In genomic region chr20:39123161-39123560, GRCh38 we compare ENCODE assay signal across 28 cellular contexts.
"Had no signal": no experiment of that assay in that cellular context is flagged by ENCODE, and none has a peak within 500 bp of the region (broad histone marks: within the 10 kb centered on the region; RNA-seq: fewer than 3 reads in every experiment).

No MANE protein-coding gene starts in this region.

- ATAC-seq: gastroesophageal sphincter; heart left ventricle; left colon; left ventricle myocardium superior; lower lobe of right lung; mucosa of descending colon; natural killer cell treated with Interleukin-12 subunit alpha and Interleukin-12 subunit beta and Interleukin-15 and Interleukin-18, amount 100 ng/mL, for 72 hours; pancreas; right lobe of liver; stimulated activated naive B cell treated with anti-CD40 and anti-IgM and Interleukin-4, amounts not matched to agents 10 μg/mL and 1 μg/mL and 100 μg/mL, for 72 hours had no signal

- DNase-seq: effector CD4-positive, alpha-beta T cell; foreskin keratinocyte; heart left ventricle; kidney glomerular epithelial cell; left colon; left ventricle myocardium superior; lower lobe of right lung; mucosa of descending colon; naive B cell; pancreas; right lobe of liver; small intestine; stimulated activated CD4-positive, alpha-beta T cell treated with anti-CD3 and anti-CD28 coated beads, Interleukin-15, amount 100 ng/mL, for 24 hours; stimulated activated CD4-positive, alpha-beta T cell treated with anti-CD3 and anti-CD28 coated beads, Interleukin-2, amount 100 ng/mL, for 48 hours; stimulated activated naive B cell treated with anti-CD40 and anti-IgM and Interleukin-4, amounts not matched to agents 10 μg/mL and 1 μg/mL and 100 μg/mL, for 72 hours; transverse colon had no signal

- H3K4me3 Mint-ChIP-seq: mesothelial cell of epicardium; naive B cell; natural killer cell treated with Interleukin-12 subunit alpha and Interleukin-12 subunit beta and Interleukin-15 and Interleukin-18, amount 100 ng/mL, for 72 hours; stimulated activated naive B cell treated with anti-CD40 and anti-IgM and Interleukin-4, amounts not matched to agents 10 μg/mL and 1 μg/mL and 100 μg/mL, for 72 hours; stimulated activated naive CD8-positive, alpha-beta T cell treated with anti-CD3 and anti-CD28 coated beads, Interleukin-15, Interleukin-2, amounts not matched to agents 100 ng/mL and 50 ng/mL, for 24 hours had no signal

- H3K36me3 ChIP-seq: esophagus muscularis mucosa, gastroesophageal sphincter, heart left ventricle, lower lobe of right lung, neutrophil, pancreas, right lobe of liver, suprapubic skin, transverse colon, vagina had no signal

- H3K4me3 ChIP-seq: coronary artery, esophagus muscularis mucosa, gastroesophageal sphincter, heart left ventricle, hepatocyte, lower lobe of right lung, mucosa of descending colon, pancreas, right lobe of liver, suprapubic skin, transverse colon, vagina had no signal

- H3K36me3 Mint-ChIP-seq: mesothelial cell of epicardium; natural killer cell treated with Interleukin-12 subunit alpha and Interleukin-12 subunit beta and Interleukin-15 and Interleukin-18, amount 100 ng/mL, for 72 hours; stimulated activated naive B cell treated with anti-CD40 and anti-IgM and Interleukin-4, amounts not matched to agents 10 μg/mL and 1 μg/mL and 100 μg/mL, for 72 hours had no signal

- H2AFZ ChIP-seq: hepatocyte had no signal

- H3K27me3 Mint-ChIP-seq: progenitor cell of endocrine pancreas had no signal

- H3K9me3 ChIP-seq: gastroesophageal sphincter, lower lobe of right lung, mucosa of descending colon, neutrophil, pancreas, right lobe of liver, suprapubic skin, transverse colon, vagina had no signal

- H3K27ac ChIP-seq: coronary artery, esophagus muscularis mucosa, foreskin keratinocyte, gastroesophageal sphincter, heart left ventricle, hepatocyte, lower lobe of right lung, neutrophil, pancreas, right lobe of liver, suprapubic skin, transverse colon, vagina had no signal

- H3K4me2 ChIP-seq: hepatocyte had no signal

- H3K27ac Mint-ChIP-seq: mesothelial cell of epicardium; natural killer cell treated with Interleukin-12 subunit alpha and Interleukin-12 subunit beta and Interleukin-15 and Interleukin-18, amount 100 ng/mL, for 72 hours; stimulated activated naive B cell treated with anti-CD40 and anti-IgM and Interleukin-4, amounts not matched to agents 10 μg/mL and 1 μg/mL and 100 μg/mL, for 72 hours; stimulated activated naive CD8-positive, alpha-beta T cell treated with anti-CD3 and anti-CD28 coated beads, Interleukin-15, Interleukin-2, amounts not matched to agents 100 ng/mL and 50 ng/mL, for 24 hours had no signal

- H3K9me3 Mint-ChIP-seq: natural killer cell treated with Interleukin-12 subunit alpha and Interleukin-12 subunit beta and Interleukin-15 and Interleukin-18, amount 100 ng/mL, for 72 hours; neural crest cell; stimulated activated naive CD8-positive, alpha-beta T cell treated with anti-CD3 and anti-CD28 coated beads, Interleukin-15, Interleukin-2, amounts not matched to agents 100 ng/mL and 50 ng/mL, for 24 hours had no signal

- H3K4me1 Mint-ChIP-seq: naive B cell; stimulated activated naive B cell treated with anti-CD40 and anti-IgM and Interleukin-4, amounts not matched to agents 10 μg/mL and 1 μg/mL and 100 μg/mL, for 72 hours had no signal

- H3K79me2 ChIP-seq: hepatocyte had no signal

- H3K4me1 ChIP-seq: esophagus muscularis mucosa, foreskin keratinocyte, gastroesophageal sphincter, heart left ventricle, lower lobe of right lung, pancreas, right lobe of liver, suprapubic skin, transverse colon, vagina had no signal

- H3K27me3 ChIP-seq: foreskin keratinocyte, hepatocyte, pancreas, right lobe of liver, transverse colon, vagina had no signal
